ENCODE assay signal across 19 cellular contexts in the genomic region with DNA sequence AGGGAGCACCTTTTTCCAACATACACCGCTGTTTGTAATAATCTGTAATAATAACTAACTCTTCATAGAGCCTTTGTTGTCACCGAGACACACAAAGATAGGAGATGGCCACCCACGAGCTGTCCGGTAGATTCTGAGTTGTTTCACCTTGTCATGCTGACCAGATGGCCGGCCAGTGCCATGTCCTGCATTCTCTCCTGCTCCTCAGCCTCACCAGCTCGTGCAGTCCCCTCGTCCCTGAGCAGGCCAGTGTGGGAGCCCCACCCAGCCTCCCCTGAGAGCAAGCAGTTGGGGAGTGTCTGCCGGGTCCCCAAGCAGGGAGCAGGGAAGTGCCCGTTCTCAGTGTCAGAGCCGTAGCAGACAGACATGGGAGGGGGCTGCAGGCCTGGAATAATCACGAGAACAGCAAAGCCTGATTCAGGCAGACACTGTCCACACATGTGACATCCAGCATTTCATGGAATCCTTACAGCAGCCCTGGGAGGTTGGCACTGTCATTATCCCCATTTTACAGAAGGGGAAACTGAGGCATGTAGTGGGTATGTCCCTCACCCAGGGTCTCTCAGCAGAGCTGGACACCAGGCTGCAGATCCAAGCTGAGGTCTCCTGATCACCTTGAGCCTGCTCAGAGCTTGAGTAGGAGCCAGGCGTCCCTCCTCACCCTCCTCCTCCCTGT.
DNase-seq lines count a peak whose midpoint lies in the region; ATAC-seq and TF ChIP-seq lines count a peak whose summit lies in the region.
"Had no signal": no experiment of that assay in that cellular context is flagged by ENCODE, and none has a peak within 500 bp of the region (broad histone marks: within the 10 kb centered on the region; RNA-seq: fewer than 3 reads in every experiment).

No MANE protein-coding gene starts in this region.

- no peak overlapping the region for H2BK120ac ChIP-seq in neuronal stem cell (ENCODE audit: low read depth, low read length)

- no peak overlapping the region for H4K91ac ChIP-seq in neuronal stem cell (ENCODE audit: low read depth, low read length, poor library complexity)

- no peak overlapping the region for H3K14ac ChIP-seq in neuronal stem cell (ENCODE audit: low read length)

- H3K4me3 ChIP-seq in cardiac muscle cell (no peak overlapping the region), fibroblast of lung (replicated peaks in 1 of 4; ENCODE audit: control extremely low read depth in 1 of 4, insufficient read depth in 1 of 4, low read depth in 3 of 4, low read length in 4 of 4) (no peak overlapping the region), neuronal stem cell (ENCODE audit: low read length in 2 of 2) (no peak overlapping the region)
- H3K4me3 ChIP-seq: coronary artery, smooth muscle cell had no signal

- H3K36me3 Mint-ChIP-seq in stimulated activated effector memory CD8-positive, alpha-beta T cell treated with anti-CD3 and anti-CD28 coated beads, Interleukin-12 subunit alpha, Interleukin-12 subunit beta, amount 100 ng/mL, for 72 hours = peaks cover 5% of the 10 kb centered on the region
- H3K36me3 Mint-ChIP-seq: activated naive CD8-positive, alpha-beta T cell treated with anti-CD3 and anti-CD28 coated beads, Interleukin-2, amount 10 ng/mL, durations not matched to agents 7 days and 5 days; CD8-positive, alpha-beta T cell; stimulated activated naive B cell treated with anti-CD40 and anti-IgM and Interleukin-4, amounts not matched to agents 10 μg/mL and 1 μg/mL and 100 μg/mL, for 72 hours had no signal

- no peaks in the 10 kb centered on the region for H3K79me1 ChIP-seq in neuronal stem cell (ENCODE audit: low read depth, low read length)

- H3K9ac ChIP-seq in fibroblast of lung (ENCODE audit: insufficient read depth, low read length) (no peak overlapping the region), neuronal stem cell (ENCODE audit: low read depth, low read length, poor library complexity) (peak overlapping the region; percentile 50)

- TF ChIP-seq CTCF in cardiac muscle cell (IDR thresholded peaks at IDR 0.05; ENCODE audit: low read depth, low read length) (no peak), fibroblast of lung (conservative IDR thresholded peaks at IDR 0.05 in 1 of 2, IDR thresholded peaks at IDR 0.05 in 1 of 2; ENCODE audit: low read depth in 1 of 2, low read length in 2 of 2) (no peak)

- no peaks in the 10 kb centered on the region for H3K9me3 Mint-ChIP-seq in stimulated activated effector memory CD8-positive, alpha-beta T cell treated with anti-CD3 and anti-CD28 coated beads, Interleukin-12 subunit alpha, Interleukin-12 subunit beta, amount 100 ng/mL, for 72 hours
- H3K9me3 Mint-ChIP-seq: activated CD8-positive, alpha-beta T cell treated with anti-CD3 and anti-CD28 coated beads for 36 hours; activated naive CD8-positive, alpha-beta T cell treated with anti-CD3 and anti-CD28 coated beads, Interleukin-2, amount 10 ng/mL, durations not matched to agents 7 days and 5 days; CD8-positive, alpha-beta T cell; stimulated activated naive B cell treated with anti-CD40 and anti-IgM and Interleukin-4, amounts not matched to agents 10 μg/mL and 1 μg/mL and 100 μg/mL, for 72 hours had no signal

- no peak for DNase-seq in cardiac muscle cell (ENCODE audit: low read depth in 1 of 2, low spot score in 1 of 2)
- no peak for DNase-seq in left cardiac atrium
- DNase-seq in fibroblast of lung (ENCODE audit: low read depth in 2 of 2) = no peak
- no peak for DNase-seq in neuronal stem cell (ENCODE audit: low spot score)
- no peak for DNase-seq in activated CD4-positive, alpha-beta T cell treated with anti-CD3 and anti-CD28 coated beads for 48 hours
- no peak for DNase-seq in stimulated activated effector memory CD8-positive, alpha-beta T cell treated with anti-CD3 and anti-CD28 coated beads, Interleukin-12 subunit alpha, Interleukin-12 subunit beta, amount 100 ng/mL, for 72 hours (ENCODE audit: low spot score in 2 of 2)
- DNase-seq: 8988T; activated CD4-positive, CD25-positive, alpha-beta regulatory T cell treated with anti-CD3 and anti-CD28 coated beads, Interleukin-2, amount 50 U/mL, for 72 hours; activated CD8-positive, alpha-beta T cell treated with anti-CD3 and anti-CD28 coated beads for 36 hours; activated naive CD8-positive, alpha-beta T cell treated with anti-CD3 and anti-CD28 coated beads, Interleukin-2, amount 10 ng/mL, durations not matched to agents 7 days and 5 days; CD8-positive, alpha-beta T cell; NCI-H2081; NCI-H345; stimulated activated CD4-positive, alpha-beta T cell treated with anti-CD3 and anti-CD28 coated beads, Interleukin-2, amount 100 ng/mL, for 48 hours; stimulated activated naive B cell treated with anti-CD40 and anti-IgM and Interleukin-4, amounts not matched to agents 10 μg/mL and 1 μg/mL and 100 μg/mL, for 72 hours had no signal

- peak overlapping the region; percentile 26 for H2BK5ac ChIP-seq in neuronal stem cell (ENCODE audit: low read length)

- H4K8ac ChIP-seq in neuronal stem cell (ENCODE audit: low read depth, low read length) = no peak overlapping the region

- H3K23ac ChIP-seq in neuronal stem cell (ENCODE audit: low read depth, low read length, poor library complexity) = peak overlapping the region; percentile 50

- H3K4me2 ChIP-seq in fibroblast of lung (ENCODE audit: extremely low read depth, insufficient read depth, low read length) (peak overlapping the region; percentile 5), neuronal stem cell (ENCODE audit: insufficient read depth, low read length, poor library complexity, severe bottlenecking) (no peak overlapping the region)
- H3K4me2 ChIP-seq: smooth muscle cell had no signal

- peak overlapping the region; percentile 34 for H2AK5ac ChIP-seq in neuronal stem cell (ENCODE audit: low read depth, low read length)

- H2BK12ac ChIP-seq in neuronal stem cell (ENCODE audit: low read length) = peak overlapping the region; percentile 52

- no peak overlapping the region for H3K4ac ChIP-seq in neuronal stem cell (ENCODE audit: low read length)

- no peaks in the 10 kb centered on the region for H4K20me1 ChIP-seq in fibroblast of lung (ENCODE audit: control insufficient read depth, extremely low read depth, insufficient read depth, low read length)

- no peak overlapping the region for H3K27ac Mint-ChIP-seq in stimulated activated effector memory CD8-positive, alpha-beta T cell treated with anti-CD3 and anti-CD28 coated beads, Interleukin-12 subunit alpha, Interleukin-12 subunit beta, amount 100 ng/mL, for 72 hours
- H3K27ac Mint-ChIP-seq: activated CD8-positive, alpha-beta T cell treated with anti-CD3 and anti-CD28 coated beads for 36 hours; activated naive CD8-positive, alpha-beta T cell treated with anti-CD3 and anti-CD28 coated beads, Interleukin-2, amount 10 ng/mL, durations not matched to agents 7 days and 5 days; CD8-positive, alpha-beta T cell; stimulated activated naive B cell treated with anti-CD40 and anti-IgM and Interleukin-4, amounts not matched to agents 10 μg/mL and 1 μg/mL and 100 μg/mL, for 72 hours had no signal

- H3K27me3 ChIP-seq in cardiac muscle cell (no peaks in the 10 kb centered on the region), fibroblast of lung (ENCODE audit: control insufficient read depth, insufficient read depth, low read length) (no peaks in the 10 kb centered on the region), neuronal stem cell (ENCODE audit: control insufficient read depth in 3 of 3, insufficient read depth in 3 of 3, low read depth in 1 of 3, low read length in 3 of 3) (peaks cover 0 to 15% (median 0%) of the 10 kb centered on the region in 3 experiments)

- H3K4me3 Mint-ChIP-seq in stimulated activated effector memory CD8-positive, alpha-beta T cell treated with anti-CD3 and anti-CD28 coated beads, Interleukin-12 subunit alpha, Interleukin-12 subunit beta, amount 100 ng/mL, for 72 hours = no peak overlapping the region
- H3K4me3 Mint-ChIP-seq: activated CD8-positive, alpha-beta T cell treated with anti-CD3 and anti-CD28 coated beads for 36 hours; activated naive CD8-positive, alpha-beta T cell treated with anti-CD3 and anti-CD28 coated beads, Interleukin-2, amount 10 ng/mL, durations not matched to agents 7 days and 5 days; CD8-positive, alpha-beta T cell; stimulated activated naive B cell treated with anti-CD40 and anti-IgM and Interleukin-4, amounts not matched to agents 10 μg/mL and 1 μg/mL and 100 μg/mL, for 72 hours had no signal

- H3K9me3 ChIP-seq in cardiac muscle cell (ENCODE audit: low read depth) = no peaks in the 10 kb centered on the region
- H3K9me3 ChIP-seq in fibroblast of lung (ENCODE audit: control insufficient read depth, insufficient read depth, low read depth, low read length) = no peaks in the 10 kb centered on the region
- H3K9me3 ChIP-seq in neuronal stem cell (replicated peaks in 1 of 2; ENCODE audit: control insufficient read depth in 2 of 2, insufficient read depth in 1 of 2, low read depth in 1 of 2, low read length in 2 of 2) = peaks cover 0 to 3% of the 10 kb centered on the region in 2 donors

- H2AFZ ChIP-seq in fibroblast of lung (ENCODE audit: low read length) (no peak overlapping the region), neuronal stem cell (ENCODE audit: low read length) (no peak overlapping the region)

- intact Hi-C loops in left cardiac atrium (cut with DNase I) = no loop called here

- no peaks in the 10 kb centered on the region for H3K79me2 ChIP-seq in fibroblast of lung (ENCODE audit: control insufficient read depth, insufficient read depth, low read length)

- H3K36me3 ChIP-seq in cardiac muscle cell = no peaks in the 10 kb centered on the region
- H3K36me3 ChIP-seq in fibroblast of lung (ENCODE audit: control insufficient read depth, insufficient read depth, low read length) = no peaks in the 10 kb centered on the region
- no peaks in the 10 kb centered on the region for H3K36me3 ChIP-seq in neuronal stem cell (replicated peaks in 1 of 2; ENCODE audit: control insufficient read depth in 2 of 2, insufficient read depth in 2 of 2, low read length in 2 of 2)

- no peak overlapping the region for H2BK15ac ChIP-seq in neuronal stem cell (ENCODE audit: low read length)

- ATAC-seq in left cardiac atrium = no peak
- ATAC-seq in SK-N-SH treated with all-trans-retinoic acid at 6 μM for 48 hours = no peak
- ATAC-seq in stimulated activated effector memory CD8-positive, alpha-beta T cell treated with anti-CD3 and anti-CD28 coated beads, Interleukin-12 subunit alpha, Interleukin-12 subunit beta, amount 100 ng/mL, for 72 hours = no peak
- no peak for ATAC-seq in GM18520 (IDR thresholded peaks at IDR 0.05; ENCODE audit: unreplicated experiment)
- ATAC-seq: activated CD8-positive, alpha-beta T cell treated with anti-CD3 and anti-CD28 coated beads for 36 hours; CD8-positive, alpha-beta T cell had no signal

- H3K4me1 Mint-ChIP-seq in stimulated activated effector memory CD8-positive, alpha-beta T cell treated with anti-CD3 and anti-CD28 coated beads, Interleukin-12 subunit alpha, Interleukin-12 subunit beta, amount 100 ng/mL, for 72 hours = no peaks in the 10 kb centered on the region
- H3K4me1 Mint-ChIP-seq: activated naive CD8-positive, alpha-beta T cell treated with anti-CD3 and anti-CD28 coated beads, Interleukin-2, amount 10 ng/mL, durations not matched to agents 7 days and 5 days had no signal

- peak overlapping the region; percentile 60 for H3K27ac ChIP-seq in cardiac muscle cell
- no peak overlapping the region for H3K27ac ChIP-seq in fibroblast of lung (ENCODE audit: insufficient read depth, low read length)
- no peak overlapping the region for H3K27ac ChIP-seq in neuronal stem cell (replicated peaks; ENCODE audit: low read length)

- no CpG with 5 or more reads among the region's 12 CpGs for WGBS in neuronal stem cell (ENCODE audit: extremely low coverage in 2 of 2, insufficient read length in 2 of 2, insufficient replicate concordance in 1 of 2), 2 donors

- H3K4me1 ChIP-seq in cardiac muscle cell (ENCODE audit: low read depth) (peaks cover 13% of the 10 kb centered on the region), fibroblast of lung (ENCODE audit: control insufficient read depth, extremely low read depth, insufficient read depth, low read length) (peaks cover 24% of the 10 kb centered on the region), neuronal stem cell (ENCODE audit: control insufficient read depth in 2 of 2, insufficient read depth in 1 of 2, low read depth in 1 of 2, low read length in 2 of 2) (peaks cover 9 to 46% of the 10 kb centered on the region in 2 donors)

- peak overlapping the region; percentile 88 for H3K18ac ChIP-seq in neuronal stem cell (ENCODE audit: low read length)
